Comparison of ENCODE assay signal across 1 cellular context in the genomic region with DNA sequence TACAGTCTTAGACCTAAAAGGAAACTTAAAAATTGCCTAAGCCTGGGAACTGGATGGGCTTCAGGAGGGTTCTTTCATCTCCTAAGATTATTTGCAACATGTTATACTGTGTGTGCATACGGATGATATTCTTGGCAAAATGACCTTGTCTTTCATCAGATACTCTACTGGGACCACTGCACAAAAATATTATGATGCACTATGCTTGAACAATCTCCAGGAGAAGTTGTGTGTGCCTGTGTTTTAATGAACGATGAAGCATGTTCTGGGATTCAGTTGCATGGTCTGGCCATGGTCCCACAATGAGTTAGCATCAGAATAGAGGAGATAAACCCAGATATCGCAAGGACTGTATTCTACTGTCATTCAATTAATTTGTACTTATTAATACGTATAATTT.
TF ChIP-seq lines count a peak whose summit lies in the region.

No MANE protein-coding gene starts in this region.

TF ChIP-seq in HCT116, 20 proteins besides CTCF, POLR2A, EP300 and RAD21 (continued from another document):
- TF ChIP-seq, protein P1, sequence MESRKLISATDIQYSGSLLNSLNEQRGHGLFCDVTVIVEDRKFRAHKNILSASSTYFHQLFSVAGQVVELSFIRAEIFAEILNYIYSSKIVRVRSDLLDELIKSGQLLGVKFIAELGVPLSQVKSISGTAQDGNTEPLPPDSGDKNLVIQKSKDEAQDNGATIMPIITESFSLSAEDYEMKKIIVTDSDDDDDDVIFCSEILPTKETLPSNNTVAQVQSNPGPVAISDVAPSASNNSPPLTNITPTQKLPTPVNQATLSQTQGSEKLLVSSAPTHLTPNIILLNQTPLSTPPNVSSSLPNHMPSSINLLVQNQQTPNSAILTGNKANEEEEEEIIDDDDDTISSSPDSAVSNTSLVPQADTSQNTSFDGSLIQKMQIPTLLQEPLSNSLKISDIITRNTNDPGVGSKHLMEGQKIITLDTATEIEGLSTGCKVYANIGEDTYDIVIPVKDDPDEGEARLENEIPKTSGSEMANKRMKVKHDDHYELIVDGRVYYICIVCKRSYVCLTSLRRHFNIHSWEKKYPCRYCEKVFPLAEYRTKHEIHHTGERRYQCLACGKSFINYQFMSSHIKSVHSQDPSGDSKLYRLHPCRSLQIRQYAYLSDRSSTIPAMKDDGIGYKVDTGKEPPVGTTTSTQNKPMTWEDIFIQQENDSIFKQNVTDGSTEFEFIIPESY (IDR thresholded peaks at IDR 0.05; ENCODE audit: extremely low read depth, insufficient replicate concordance, low read length) = no peak
